In genomic region chr22:20983081-20983745, GRCh38 we compare ENCODE assay signal across 1 cellular context.
TF ChIP-seq lines count a peak whose summit lies in the region.

No MANE protein-coding gene starts in this region.

TF ChIP-seq in IMR-90, 13 proteins besides CTCF, POLR2A, EP300 and RAD21:
- TF ChIP-seq BHLHE40 (IDR thresholded peaks at IDR 0.05; ENCODE audit: low read depth, low read length): no peak
- no peak for TF ChIP-seq ELK1 (IDR thresholded peaks at IDR 0.05; ENCODE audit: borderline replicate concordance, low read depth, low read length)
- no peak for TF ChIP-seq RCOR1 (IDR thresholded peaks at IDR 0.05; ENCODE audit: insufficient replicate concordance, low read length)
- TF ChIP-seq MXI1 (IDR thresholded peaks at IDR 0.05; ENCODE audit: borderline replicate concordance, low read depth, low read length): no peak
